In genomic region chr3:71201939-71202338, GRCh38 we compare ENCODE assay signal across 12 cellular contexts.
DNase-seq lines count a peak whose midpoint lies in the region; ATAC-seq and TF ChIP-seq lines count a peak whose summit lies in the region.
"Had no signal": no experiment of that assay in that cellular context is flagged by ENCODE, and none has a peak within 500 bp of the region (broad histone marks: within the 10 kb centered on the region; RNA-seq: fewer than 3 reads in every experiment).

No MANE protein-coding gene starts in this region.

- H3K9me3 ChIP-seq in tibial nerve, result no peaks in the 10 kb centered on the region

- intact Hi-C loops in activated CD4-positive, alpha-beta T cell treated with anti-CD3 and anti-CD28 coated beads, Interleukin-2, amount 10 ng/mL, durations not matched to agents 24 days and 14 days (cut with micrococcal nuclease), result no loop called here
- intact Hi-C loops in dorsolateral prefrontal cortex (cut with DNase I), result no loop called here

- peak overlapping the region; percentile 25 for H3K27ac Mint-ChIP-seq in activated CD4-positive, alpha-beta T cell treated with anti-CD3 and anti-CD28 coated beads, Interleukin-2, amount 10 ng/mL, durations not matched to agents 7 days and 5 days
- no peak overlapping the region for H3K27ac Mint-ChIP-seq in activated CD4-positive, alpha-beta T cell treated with anti-CD3 and anti-CD28 coated beads, Interleukin-2, amount 10 ng/mL, durations not matched to agents 24 days and 14 days
- H3K27ac Mint-ChIP-seq: stimulated activated naive B cell treated with anti-CD40 and anti-IgM and Interleukin-4, amounts not matched to agents 10 μg/mL and 1 μg/mL and 100 μg/mL, for 72 hours had no signal

- H3K27me3 ChIP-seq in dorsolateral prefrontal cortex (no peaks in the 10 kb centered on the region), tibial nerve (no peaks in the 10 kb centered on the region)

- no peak overlapping the region for H3K4me3 ChIP-seq in dorsolateral prefrontal cortex
- H3K4me3 ChIP-seq in tibial nerve, result no peak overlapping the region

- H3K27me3 Mint-ChIP-seq in activated CD4-positive, alpha-beta T cell treated with anti-CD3 and anti-CD28 coated beads, Interleukin-2, amount 10 ng/mL, durations not matched to agents 7 days and 5 days, result no peaks in the 10 kb centered on the region
- peaks cover 2% of the 10 kb centered on the region for H3K27me3 Mint-ChIP-seq in activated CD4-positive, alpha-beta T cell treated with anti-CD3 and anti-CD28 coated beads, Interleukin-2, amount 10 ng/mL, durations not matched to agents 24 days and 14 days
- H3K27me3 Mint-ChIP-seq: stimulated activated naive B cell treated with anti-CD40 and anti-IgM and Interleukin-4, amounts not matched to agents 10 μg/mL and 1 μg/mL and 100 μg/mL, for 72 hours had no signal

- WGBS in tibial nerve, 2 donors, result 44 to 67% methylated on average over 1 of the region's 1 CpG

- H3K9me3 Mint-ChIP-seq in activated CD4-positive, alpha-beta T cell treated with anti-CD3 and anti-CD28 coated beads, Interleukin-2, amount 10 ng/mL, durations not matched to agents 7 days and 5 days, result peaks cover 2% of the 10 kb centered on the region
- peaks cover 7% of the 10 kb centered on the region for H3K9me3 Mint-ChIP-seq in activated CD4-positive, alpha-beta T cell treated with anti-CD3 and anti-CD28 coated beads, Interleukin-2, amount 10 ng/mL, durations not matched to agents 24 days and 14 days

- ATAC-seq in HG03159 (IDR thresholded peaks at IDR 0.05; ENCODE audit: unreplicated experiment), result no peak
- ATAC-seq in HG03460 (IDR thresholded peaks at IDR 0.05; ENCODE audit: unreplicated experiment), result no peak
- no peak for ATAC-seq in GM21619 (IDR thresholded peaks at IDR 0.05; ENCODE audit: unreplicated experiment)
- ATAC-seq: stimulated activated naive B cell treated with anti-CD40 and anti-IgM and Interleukin-4, amounts not matched to agents 10 μg/mL and 1 μg/mL and 100 μg/mL, for 72 hours had no signal

- TF ChIP-seq CTCF in dorsolateral prefrontal cortex (IDR thresholded peaks at IDR 0.05 in 54 of 56, conservative IDR thresholded peaks at IDR 0.05 in 2 of 56; ENCODE audit: low read depth in 1 of 56, partially characterized antibody in 56 of 56) (no peak), tibial nerve (IDR thresholded peaks at IDR 0.05) (no peak)

- H3K27ac ChIP-seq in dorsolateral prefrontal cortex (peak overlapping the region in 2 of 59 donors; percentile 18), tibial nerve (peak overlapping the region in 1 of 4 donors; percentile 42)

- POLR2A ChIA-PET in activated CD4-positive, alpha-beta T cell treated with anti-CD3 and anti-CD28 coated beads, Interleukin-2, amount 10 ng/mL, durations not matched to agents 7 days and 5 days (lab: Charles Lee), result no interaction called here

- CTCF ChIA-PET in activated CD4-positive, alpha-beta T cell treated with anti-CD3 and anti-CD28 coated beads, Interleukin-2, amount 10 ng/mL, durations not matched to agents 7 days and 5 days (lab: Charles Lee), result no interaction called here

- H3K36me3 Mint-ChIP-seq in activated CD4-positive, alpha-beta T cell treated with anti-CD3 and anti-CD28 coated beads, Interleukin-2, amount 10 ng/mL, durations not matched to agents 7 days and 5 days (ENCODE audit: low read depth), result peaks cover 2% of the 10 kb centered on the region
- H3K36me3 Mint-ChIP-seq in activated CD4-positive, alpha-beta T cell treated with anti-CD3 and anti-CD28 coated beads, Interleukin-2, amount 10 ng/mL, durations not matched to agents 24 days and 14 days (ENCODE audit: low read depth), result peaks cover 4% of the 10 kb centered on the region

- peaks cover 0 to 20% (median 11%) of the 10 kb centered on the region in 4 donors for H3K4me1 ChIP-seq in tibial nerve

- no peak for TF ChIP-seq POLR2A in tibial nerve (IDR thresholded peaks at IDR 0.05)

- H3K4me1 Mint-ChIP-seq in activated CD4-positive, alpha-beta T cell treated with anti-CD3 and anti-CD28 coated beads, Interleukin-2, amount 10 ng/mL, durations not matched to agents 7 days and 5 days, result peaks cover 3% of the 10 kb centered on the region
- peaks cover 13% of the 10 kb centered on the region for H3K4me1 Mint-ChIP-seq in activated CD4-positive, alpha-beta T cell treated with anti-CD3 and anti-CD28 coated beads, Interleukin-2, amount 10 ng/mL, durations not matched to agents 24 days and 14 days

- peak in 1 of 2 donors; percentile 29 for TF ChIP-seq EP300 in tibial nerve (IDR thresholded peaks at IDR 0.05)

- no peak for DNase-seq in activated CD4-positive, alpha-beta T cell treated with anti-CD3 and anti-CD28 coated beads, Interleukin-2, amount 10 ng/mL, durations not matched to agents 7 days and 5 days
- DNase-seq in activated CD4-positive, alpha-beta T cell treated with anti-CD3 and anti-CD28 coated beads, Interleukin-2, amount 10 ng/mL, durations not matched to agents 24 days and 14 days, result no peak
- DNase-seq in dorsolateral prefrontal cortex (peak in 9 of 10 donors; percentile 46 to 79 (median 61)), midbrain (lab: John Stamatoyannopoulos, UW) (peak; percentile 67), tibial nerve (ENCODE audit: low spot score in 2 of 2) (peak; percentile 59 to 86)
- DNase-seq: activated naive CD4-positive, alpha-beta T cell treated with anti-CD3 and anti-CD28 coated beads, Interleukin-2, amount 50 U/mL, for 16 hours; HCEC 1CT; NCI-H524 treated with DMSO at 0.1 percent for 48 hours; stimulated activated naive B cell treated with anti-CD40 and anti-IgM and Interleukin-4, amounts not matched to agents 10 μg/mL and 1 μg/mL and 100 μg/mL, for 72 hours had no signal

- H3K36me3 ChIP-seq in tibial nerve, result no peaks in the 10 kb centered on the region

- no peak overlapping the region for H3K4me3 Mint-ChIP-seq in activated CD4-positive, alpha-beta T cell treated with anti-CD3 and anti-CD28 coated beads, Interleukin-2, amount 10 ng/mL, durations not matched to agents 7 days and 5 days
- H3K4me3 Mint-ChIP-seq in activated CD4-positive, alpha-beta T cell treated with anti-CD3 and anti-CD28 coated beads, Interleukin-2, amount 10 ng/mL, durations not matched to agents 24 days and 14 days, result no peak overlapping the region
- H3K4me3 Mint-ChIP-seq: stimulated activated naive B cell treated with anti-CD40 and anti-IgM and Interleukin-4, amounts not matched to agents 10 μg/mL and 1 μg/mL and 100 μg/mL, for 72 hours had no signal

Comparison
In these comparisons a context has a peak if more than half of its experiments do, and no peak if none do; other contexts are left out.
1. DNase-seq: peak in dorsolateral prefrontal cortex (9 of 10), midbrain (single experiment) and tibial nerve (2 of 2); none in activated CD4-positive, alpha-beta T cell treated with anti-CD3 and anti-CD28 coated beads, Interleukin-2, amount 10 ng/mL, durations not matched to agents 7 days and 5 days (single experiment) and activated CD4-positive, alpha-beta T cell treated with anti-CD3 and anti-CD28 coated beads, Interleukin-2, amount 10 ng/mL, durations not matched to agents 24 days and 14 days (single experiment).